ENCODE assay signal across 7 cellular contexts in the genomic region with DNA sequence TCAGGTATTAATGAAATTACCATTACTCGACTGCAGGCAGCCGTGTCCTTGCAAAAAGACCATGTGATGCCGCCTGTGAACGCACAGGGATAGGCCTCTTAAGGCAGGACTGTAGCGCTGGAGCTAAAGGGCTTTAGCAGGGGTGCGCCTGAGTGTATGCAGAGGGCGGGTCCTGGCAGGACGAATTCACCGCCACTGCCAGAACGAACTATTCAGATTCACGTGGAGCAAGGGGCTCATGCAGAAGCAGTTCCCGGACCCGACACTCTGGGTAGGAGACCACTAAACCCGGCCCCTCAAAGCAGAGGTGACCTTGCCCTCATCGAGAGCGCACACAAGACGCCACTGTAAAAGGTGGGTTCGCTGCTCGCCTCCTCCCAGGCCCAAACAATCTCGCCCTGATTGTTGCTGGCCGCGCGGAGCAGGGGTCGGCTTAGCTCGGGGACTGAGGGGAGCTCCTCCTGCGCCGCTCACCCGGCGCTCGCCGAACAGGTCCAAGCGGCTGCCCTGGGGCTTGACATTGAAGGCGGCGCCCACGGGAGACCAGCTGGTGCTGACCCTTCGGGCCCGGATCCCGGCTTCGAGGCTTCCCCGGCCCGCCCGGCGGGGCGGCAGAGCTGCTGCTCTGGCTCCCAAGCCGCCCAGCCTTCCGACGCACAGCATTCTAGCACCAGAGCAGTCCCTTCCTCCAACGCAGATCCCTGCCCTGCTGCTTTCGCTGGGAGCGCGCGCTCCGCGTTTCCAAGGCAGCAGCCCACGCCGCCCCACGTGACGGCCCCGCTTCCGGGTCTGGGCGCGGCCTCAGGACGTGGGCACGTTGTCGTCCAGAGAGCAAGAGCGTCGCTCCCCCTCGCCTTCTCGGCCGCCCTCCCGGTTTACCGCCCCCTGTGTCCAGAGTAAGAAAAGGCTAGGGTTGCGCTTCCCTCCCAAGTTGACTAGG. TPM values are rescaled to one million over a fixed set of nuclear protein-coding genes. Genes with fewer than 3 reads are reported as not detected.
DNase-seq lines count a peak whose midpoint lies in the region; ATAC-seq and TF ChIP-seq lines count a peak whose summit lies in the region.

A gene (minus strand): TSS at position 743 of the 940 bp plus-strand sequence. CDS start 80 bp downstream, at position 663.

- H4K20me1 ChIP-seq in hepatocyte (ENCODE audit: insufficient read depth, poor library complexity, severe bottlenecking), result no peaks in the 10 kb centered on the region

- peak within 1 kb of the TSS; percentile 83 for H3K4me2 ChIP-seq in hepatocyte

- H3K79me2 ChIP-seq in hepatocyte, result peaks cover 23% of the 10 kb centered on the region

- peak; percentile 80 for TF ChIP-seq CTCF in hepatocyte (IDR thresholded peaks at IDR 0.05; ENCODE audit: poor library complexity)

- 2% methylated on average over 59 of the region's 73 CpGs for WGBS in hepatocyte (ENCODE audit: low lambda C conversion rate, missing lambda C conversion rate)

- ATAC-seq in GM18505 (IDR thresholded peaks at IDR 0.05; ENCODE audit: unreplicated experiment) (peak; percentile 95), HG02943 (IDR thresholded peaks at IDR 0.05; ENCODE audit: low read depth, unreplicated experiment) (peak; percentile 94)

- peaks cover 8% of the 10 kb centered on the region for H3K4me1 ChIP-seq in hepatocyte (ENCODE audit: insufficient read depth)

- H2AFZ ChIP-seq in hepatocyte, result peak within 1 kb of the TSS; percentile 69

- no peaks in the 10 kb centered on the region for H3K9me3 ChIP-seq in hepatocyte (ENCODE audit: low read depth)

- no peaks in the 10 kb centered on the region for H3K9me2 ChIP-seq in hepatocyte (replicated peaks; ENCODE audit: insufficient read depth)

- H3K27ac ChIP-seq in hepatocyte, result peak within 1 kb of the TSS; percentile 82

- peak within 1 kb of the TSS; percentile 75 for H3K4me3 ChIP-seq in hepatocyte

- DNase-seq in NCI-H1930 (lab: John Stamatoyannopoulos, UW), result peak; percentile 98 to 99
- DNase-seq in T1000 (lab: John Stamatoyannopoulos, UW), result peak; percentile 65
- peak; percentile 99 for DNase-seq in astrocyte of the hippocampus (ENCODE audit: low read depth, low spot score)
- peak; percentile 97 for DNase-seq in hepatocyte (ENCODE audit: low spot score)
- peak; percentile 97 for DNase-seq in retina

- H3K27me3 ChIP-seq in hepatocyte, result no peaks in the 10 kb centered on the region

- TF ChIP-seq POLR2A in GM18505 (IDR thresholded peaks at IDR 0.05; ENCODE audit: borderline replicate concordance, extremely low read depth, insufficient read depth, insufficient read length), result peak; percentile 69

- no peaks in the 10 kb centered on the region for H3K36me3 ChIP-seq in hepatocyte (replicated peaks; ENCODE audit: insufficient read depth, low read depth)

RNA-seq across cellular contexts. Expression of the gene that starts here (rescaled TPM):
- total RNA-seq in hepatocyte, result 17.5 and 19.8 TPM in 2 replicates
- 17.1 and 19.2 TPM in 2 replicates for polyA plus RNA-seq in hepatocyte

Comparison
In these comparisons a context has a peak if more than half of its experiments do, and no peak if none do; other contexts are left out.
1. Peak in every context shown above with its lines: DNase-seq, ATAC-seq, H3K4me3 ChIP-seq and H3K27ac ChIP-seq.